Comparison of ENCODE assay signal across 17 cellular contexts in the genomic region with DNA sequence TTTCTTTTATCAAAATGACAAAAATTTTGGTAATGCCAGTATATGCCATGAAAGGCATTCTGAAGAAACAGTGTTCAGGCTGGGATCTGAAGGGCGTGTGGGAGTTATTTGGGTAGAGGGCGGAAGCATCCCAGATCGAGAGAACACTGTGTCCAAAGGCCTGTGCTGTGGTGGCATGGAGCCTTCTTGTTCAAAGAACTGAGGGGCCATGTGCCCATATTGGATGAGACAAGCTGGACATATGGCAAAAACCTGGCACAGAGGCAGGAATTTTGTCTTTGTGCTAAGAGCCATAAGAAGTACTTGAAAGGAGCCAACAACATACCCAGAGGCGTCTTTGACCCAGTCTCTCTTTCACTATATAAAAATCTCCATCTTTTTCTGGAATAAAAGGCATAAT.
DNase-seq lines count a peak whose midpoint lies in the region; ATAC-seq and TF ChIP-seq lines count a peak whose summit lies in the region.
"Had no signal": no experiment of that assay in that cellular context is flagged by ENCODE, and none has a peak within 500 bp of the region (broad histone marks: within the 10 kb centered on the region; RNA-seq: fewer than 3 reads in every experiment).

No MANE protein-coding gene starts in this region.

- no peak for TF ChIP-seq CTCF in GM10248 (IDR thresholded peaks at IDR 0.05; ENCODE audit: control extremely low read depth, extremely low read depth, low read depth, missing control alignments)

- CTCF ChIA-PET in GM10248 (lab: Yijun Ruan, JAX): interaction anchor here (1.0 to 2.5 kb wide), 3 partner anchors 12 to 504 kb away, joined by 3 to 11 read pairs (median 3); no protein-coding TSS in a partner anchor

- peak; percentile 52 for DNase-seq in DMS 273 (lab: John Stamatoyannopoulos, UW; ENCODE audit: unreplicated experiment)
- DNase-seq in DMS 273 treated with DMSO at 0.1 percent for 48 hours (lab: John Stamatoyannopoulos, UW): no peak
- peak; percentile 14 to 55 for DNase-seq in NCI-H524 (lab: John Stamatoyannopoulos, UW)
- DNase-seq in cerebellum (ENCODE audit: low spot score): peak; percentile 61
- no peak for DNase-seq in GM10248 (ENCODE audit: extremely low spot score)
- DNase-seq in T1000 (lab: John Stamatoyannopoulos, UW): no peak
- DNase-seq: AML-193; CD4-positive, alpha-beta memory T cell; DMS53; DND-41; EL; HCEC 1CT; IMR-90 had no signal

- ATAC-seq in HG02623 (IDR thresholded peaks at IDR 0.05; ENCODE audit: unreplicated experiment): no peak
- ATAC-seq: A549, GM23338, K562 had no signal

- POLR2A ChIA-PET in GM10248 (lab: Yijun Ruan, JAX): no interaction called here

Comparison
In these comparisons a context has a peak if more than half of its experiments do, and no peak if none do; other contexts are left out.
1. DNase-seq: peak in DMS 273 (single experiment), NCI-H524 (2 of 2) and cerebellum (single experiment); none in DMS 273 treated with DMSO at 0.1 percent for 48 hours (single experiment), GM10248 (single experiment) and T1000 (single experiment).